1 cellular context compared by ENCODE assay signal in the genomic region with DNA sequence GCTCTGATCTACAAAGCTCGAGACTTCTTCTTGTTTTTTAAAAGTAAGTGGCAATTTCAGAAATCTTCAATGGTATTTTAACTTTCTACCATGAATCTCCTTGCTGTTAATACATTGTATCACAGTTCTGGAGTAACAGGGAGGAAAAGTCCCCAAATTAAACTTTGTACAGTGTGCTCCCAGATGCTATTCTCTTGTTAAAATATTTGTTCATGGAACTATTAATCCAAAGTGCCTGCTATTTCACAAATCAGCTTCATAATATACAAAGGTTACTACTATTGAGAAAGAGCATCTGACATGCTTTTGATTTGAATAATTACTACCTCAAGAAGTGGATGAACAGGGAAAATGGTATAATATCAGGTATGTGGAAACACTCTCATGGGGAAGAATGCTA.
TF ChIP-seq lines count a peak whose summit lies in the region.

No MANE protein-coding gene starts in this region.

TF ChIP-seq in HepG2, 621 proteins besides CTCF, POLR2A, EP300 and RAD21 (continued from another document):
- no peak for TF ChIP-seq HNF4G (IDR thresholded peaks at IDR 0.05; ENCODE audit: borderline replicate concordance, low read depth, low read length)
- no peak for TF ChIP-seq HNF4G (CRISPR knock-in tag; IDR thresholded peaks at IDR 0.05; ENCODE audit: borderline replicate concordance, low read depth)
- no peak for TF ChIP-seq ZSCAN25 (CRISPR knock-in tag; IDR thresholded peaks at IDR 0.05)
- TF ChIP-seq SP2 (CRISPR knock-in tag; IDR thresholded peaks at IDR 0.05) = no peak
- TF ChIP-seq ATF7 (IDR thresholded peaks at IDR 0.05) = no peak
- no peak for TF ChIP-seq ATF7 (CRISPR knock-in tag; IDR thresholded peaks at IDR 0.05)
- no peak for TF ChIP-seq ZFP90 (CRISPR knock-in tag; IDR thresholded peaks at IDR 0.05; ENCODE audit: borderline replicate concordance)
